ENCODE assay signal across 27 cellular contexts in the genomic region with DNA sequence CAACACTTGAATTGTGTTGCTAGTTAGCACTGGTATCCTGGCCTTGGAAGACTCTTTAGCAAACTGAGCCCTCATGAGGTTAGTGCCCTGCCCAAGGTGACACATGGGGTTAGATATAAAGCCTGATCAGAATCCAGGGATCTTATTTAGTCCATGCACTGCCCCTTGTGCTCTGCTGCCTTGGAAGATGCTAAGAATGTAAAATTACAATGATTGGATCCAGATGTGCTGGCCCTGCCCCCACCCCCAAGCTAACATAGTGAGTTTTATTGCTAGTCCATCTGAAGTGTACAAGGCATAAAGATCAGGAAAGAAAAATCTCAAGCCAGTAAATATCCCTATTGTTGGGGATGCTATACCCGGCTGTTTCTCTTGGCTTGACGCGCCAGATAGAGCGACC. TPM values are rescaled to one million over a fixed set of nuclear protein-coding genes. Genes with fewer than 3 reads are reported as not detected.
A peak's percentile ranks its signal among the peaks of the same experiment; 100 is the strongest.
DNase-seq lines count a peak whose midpoint lies in the region; ATAC-seq, FAIRE-seq and TF ChIP-seq lines count a peak whose summit lies in the region.
"Had no signal": no experiment of that assay in that cellular context is flagged by ENCODE, and none has a peak within 500 bp of the region (broad histone marks: within the 10 kb centered on the region; RNA-seq: fewer than 3 reads in every experiment).

No MANE protein-coding gene starts in this region.

- no peak overlapping the region for H2BK120ac ChIP-seq in H9 (ENCODE audit: low read depth, low read length, poor library complexity, severe bottlenecking)

- H3K4me3 ChIP-seq in fibroblast of lung (replicated peaks in 1 of 4; ENCODE audit: control extremely low read depth in 1 of 4, insufficient read depth in 1 of 4, low read depth in 3 of 4, low read length in 4 of 4) (no peak overlapping the region), small intestine (ENCODE audit: low read depth in 1 of 2, low read length in 2 of 2) (no peak overlapping the region)
- no peak overlapping the region for H3K4me3 ChIP-seq in naive thymus-derived CD4-positive, alpha-beta T cell (ENCODE audit: low read length)
- H3K4me3 ChIP-seq: HAP-1, MG63, prostate gland, tibial artery had no signal

- H3K27me3 ChIP-seq in H9 (ENCODE audit: insufficient read depth, low read length) (no peaks in the 10 kb centered on the region), fibroblast of lung (ENCODE audit: control insufficient read depth, insufficient read depth, low read length) (no peaks in the 10 kb centered on the region), small intestine (ENCODE audit: control insufficient read depth in 2 of 2, insufficient read depth in 2 of 2, low read length in 2 of 2) (no peaks in the 10 kb centered on the region)
- H3K27me3 ChIP-seq in naive thymus-derived CD4-positive, alpha-beta T cell (ENCODE audit: control insufficient read depth in 2 of 2, insufficient read depth in 2 of 2, low read length in 2 of 2), result no peaks in the 10 kb centered on the region
- H3K27me3 ChIP-seq: foreskin keratinocyte, MG63, neutrophil, tibial artery had no signal

- CTCF ChIA-PET in naive thymus-derived CD4-positive, alpha-beta T cell (lab: Charles Lee), result no interaction called here

- H3K9ac ChIP-seq in H9 (ENCODE audit: extremely low read depth, insufficient read length, low read length) (no peak overlapping the region), fibroblast of lung (ENCODE audit: insufficient read depth, low read length) (no peak overlapping the region)

- no peak overlapping the region for H2BK5ac ChIP-seq in H9 (ENCODE audit: insufficient read length, low read length)

- H2AFZ ChIP-seq in H9 (ENCODE audit: low read length), result no peak overlapping the region
- H2AFZ ChIP-seq in fibroblast of lung (ENCODE audit: low read length), result no peak overlapping the region

- H4K8ac ChIP-seq in H9 (replicated peaks; ENCODE audit: insufficient read length, low read depth, low read length), result no peak overlapping the region

- no peaks in the 10 kb centered on the region for H3K36me3 Mint-ChIP-seq in H9 (ENCODE audit: insufficient read depth in 1 of 3, low read depth in 3 of 3)
- no peaks in the 10 kb centered on the region for H3K36me3 Mint-ChIP-seq in naive thymus-derived CD4-positive, alpha-beta T cell
- H3K36me3 Mint-ChIP-seq: activated naive CD4-positive, alpha-beta T cell treated with anti-CD3 and anti-CD28 coated beads, Interleukin-2, amount 10 ng/mL, durations not matched to agents 7 days and 5 days; CD14-positive monocyte had no signal

- no peak overlapping the region for H3K56ac ChIP-seq in H9 (ENCODE audit: insufficient read length, low read depth, low read length)

- H3K4ac ChIP-seq in H9 (ENCODE audit: low read depth, low read length), result no peak overlapping the region

- no peaks in the 10 kb centered on the region for H3K79me1 ChIP-seq in H9 (ENCODE audit: insufficient read depth, low read depth, low read length, poor library complexity, severe bottlenecking)

- H3K18ac ChIP-seq in H9 (ENCODE audit: insufficient read length, low read depth, low read length), result no peak overlapping the region

- H2AK5ac ChIP-seq in H9 (ENCODE audit: insufficient read length, low read length), result no peak overlapping the region

- POLR2A ChIA-PET in naive thymus-derived CD4-positive, alpha-beta T cell (lab: Charles Lee), result no interaction called here

- TF ChIP-seq CTCF in H9 (conservative IDR thresholded peaks at IDR 0.05) (no peak), fibroblast of lung (conservative IDR thresholded peaks at IDR 0.05 in 1 of 2, IDR thresholded peaks at IDR 0.05 in 1 of 2; ENCODE audit: low read depth in 1 of 2, low read length in 2 of 2) (no peak)

- no peak overlapping the region for H2BK12ac ChIP-seq in H9 (ENCODE audit: insufficient read length, low read depth, low read length)

- H3T11ph ChIP-seq in H9 (ENCODE audit: low read length), result no peak overlapping the region

- intact Hi-C loops in naive thymus-derived CD4-positive, alpha-beta T cell (cut with micrococcal nuclease), result no loop called here

- H3K79me2 ChIP-seq in H9 (ENCODE audit: insufficient read depth, low read length), result no peaks in the 10 kb centered on the region
- H3K79me2 ChIP-seq in fibroblast of lung (ENCODE audit: control insufficient read depth, insufficient read depth, low read length), result peaks cover 2% of the 10 kb centered on the region

- DNase-seq in AG20443 (ENCODE audit: low spot score) (peak; percentile 47), H9 (no peak), fibroblast of lung (ENCODE audit: low read depth in 2 of 2) (peak in 1 of 2 donors; percentile 43), small intestine (peak; percentile 71), substantia nigra (lab: John Stamatoyannopoulos, UW) (no peak), GF-D8 (lab: John Stamatoyannopoulos, UW) (no peak)
- DNase-seq in naive thymus-derived CD4-positive, alpha-beta T cell, result no peak
- DNase-seq: activated CD4-positive, alpha-beta T cell treated with anti-CD3 and anti-CD28 coated beads, Interleukin-2, amount 10 ng/mL, durations not matched to agents 7 days and 5 days; activated naive CD4-positive, alpha-beta T cell treated with anti-CD3 and anti-CD28 coated beads, Interleukin-2, amount 10 ng/mL, durations not matched to agents 7 days and 5 days; activated T-cell treated with anti-CD3 and anti-CD28 coated beads, Interleukin-2, amount 50 U/mL, for 4 hours; amniotic stem cell; Calu3; DND-41; foreskin keratinocyte; KG1; kidney glomerular epithelial cell; NCI-H2029; NCI-H345; NCI-H774; stimulated activated naive CD4-positive, alpha-beta T cell treated with Interleukin-2 at 50 U/mL for 16 hours; T-helper 9 cell; tibial artery had no signal

- no peaks in the 10 kb centered on the region for H3K27me3 Mint-ChIP-seq in H9 (ENCODE audit: low read depth)
- H3K27me3 Mint-ChIP-seq in naive thymus-derived CD4-positive, alpha-beta T cell, result peaks cover 0 to 32% (median 11%) of the 10 kb centered on the region in 5 donors

- H3K36me3 ChIP-seq in fibroblast of lung (ENCODE audit: control insufficient read depth, insufficient read depth, low read length), result no peaks in the 10 kb centered on the region
- no peaks in the 10 kb centered on the region for H3K36me3 ChIP-seq in small intestine (ENCODE audit: control insufficient read depth in 2 of 2, insufficient read depth in 2 of 2, low read length in 2 of 2)
- no peaks in the 10 kb centered on the region for H3K36me3 ChIP-seq in naive thymus-derived CD4-positive, alpha-beta T cell (ENCODE audit: control insufficient read depth in 2 of 3, insufficient read depth in 3 of 3, low read length in 3 of 3)
- H3K36me3 ChIP-seq: HAP-1, MG63, neutrophil, prostate gland, tibial artery had no signal

- H2BK20ac ChIP-seq in H9 (ENCODE audit: low read depth, low read length, poor library complexity, severe bottlenecking), result no peak overlapping the region

- H2BK15ac ChIP-seq in H9 (ENCODE audit: low read depth, low read length), result no peak overlapping the region

- no peak overlapping the region for H4K91ac ChIP-seq in H9 (ENCODE audit: insufficient read length, low read depth, low read length)

- H3K4me1 ChIP-seq in H9 (ENCODE audit: insufficient read depth, low read length), result peaks cover 12% of the 10 kb centered on the region; the same call in 1 of the 2 replicates
- H3K4me1 ChIP-seq in fibroblast of lung (ENCODE audit: control insufficient read depth, extremely low read depth, insufficient read depth, low read length), result peaks cover 11% of the 10 kb centered on the region
- H3K4me1 ChIP-seq in small intestine (ENCODE audit: control insufficient read depth in 2 of 2, insufficient read depth in 1 of 2, low read depth in 1 of 2, low read length in 1 of 2), result peaks cover 5 to 10% of the 10 kb centered on the region in 2 donors
- H3K4me1 ChIP-seq in naive thymus-derived CD4-positive, alpha-beta T cell (ENCODE audit: control insufficient read depth in 2 of 2, insufficient read depth in 2 of 2, low read length in 2 of 2), result no peaks in the 10 kb centered on the region
- H3K4me1 ChIP-seq: foreskin keratinocyte, HAP-1, prostate gland had no signal

- no peak overlapping the region for H3K27ac ChIP-seq in H9 (ENCODE audit: insufficient read length, low read depth, low read length)
- no peak overlapping the region for H3K27ac ChIP-seq in fibroblast of lung (ENCODE audit: insufficient read depth, low read length)
- H3K27ac ChIP-seq in small intestine (ENCODE audit: low read depth in 1 of 2, low read length in 1 of 2), result no peak overlapping the region
- no peak overlapping the region for H3K27ac ChIP-seq in substantia nigra (ENCODE audit: low read depth, low read length, poor library complexity, severe bottlenecking)
- H3K27ac ChIP-seq in naive thymus-derived CD4-positive, alpha-beta T cell (ENCODE audit: low read depth, low read length), result no peak overlapping the region
- H3K27ac ChIP-seq: foreskin keratinocyte, neutrophil, prostate gland, tibial artery had no signal

- H3K9me3 ChIP-seq in H9 (ENCODE audit: control insufficient read depth, low read depth, low read length), result no peaks in the 10 kb centered on the region
- no peaks in the 10 kb centered on the region for H3K9me3 ChIP-seq in fibroblast of lung (ENCODE audit: control insufficient read depth, insufficient read depth, low read depth, low read length)
- H3K9me3 ChIP-seq in small intestine (ENCODE audit: control insufficient read depth, low read depth), result no peaks in the 10 kb centered on the region
- no peaks in the 10 kb centered on the region for H3K9me3 ChIP-seq in naive thymus-derived CD4-positive, alpha-beta T cell (ENCODE audit: control insufficient read depth in 2 of 3, low read length in 3 of 3)
- H3K9me3 ChIP-seq: HAP-1, MG63, neutrophil, prostate gland, tibial artery had no signal

- no peak for FAIRE-seq in small intestine (lab: Jason Lieb, UNC)

- H4K20me1 ChIP-seq in H9 (ENCODE audit: control insufficient read depth, insufficient read depth, insufficient read length), result no peaks in the 10 kb centered on the region
- no peaks in the 10 kb centered on the region for H4K20me1 ChIP-seq in fibroblast of lung (ENCODE audit: control insufficient read depth, extremely low read depth, insufficient read depth, low read length)

- ATAC-seq in naive thymus-derived CD4-positive, alpha-beta T cell, result no peak
- ATAC-seq: activated T-cell treated with anti-CD3 and anti-CD28 coated beads, Interleukin-2, amount 50 U/mL, for 4 hours; foreskin keratinocyte had no signal

- H3K14ac ChIP-seq in H9 (ENCODE audit: insufficient read depth, low read length), result no peak overlapping the region

- H3K9me3 Mint-ChIP-seq in H9, result no peaks in the 10 kb centered on the region
- H3K9me3 Mint-ChIP-seq in naive thymus-derived CD4-positive, alpha-beta T cell, result peaks cover 0 to 2% (median 0%) of the 10 kb centered on the region in 11 donors
- H3K9me3 Mint-ChIP-seq: activated CD4-positive, alpha-beta T cell treated with anti-CD3 and anti-CD28 coated beads, Interleukin-2, amount 10 ng/mL, durations not matched to agents 7 days and 5 days; activated naive CD4-positive, alpha-beta T cell treated with anti-CD3 and anti-CD28 coated beads, Interleukin-2, amount 10 ng/mL, durations not matched to agents 7 days and 5 days; activated T-cell treated with anti-CD3 and anti-CD28 coated beads, Interleukin-2, amount 50 U/mL, for 4 hours; CD14-positive monocyte had no signal

- H3K4me2 ChIP-seq in H9 (ENCODE audit: insufficient read depth, insufficient read length, low read length) (no peak overlapping the region), fibroblast of lung (ENCODE audit: extremely low read depth, insufficient read depth, low read length) (peak overlapping the region; percentile 45)

- no peak overlapping the region for H4K5ac ChIP-seq in H9 (ENCODE audit: insufficient read length, low read depth, low read length)

- no CpG with 5 or more reads among the region's 4 CpGs for WGBS in H9 (ENCODE audit: extremely low coverage, insufficient read length, low lambda C conversion rate)
- WGBS in small intestine, 3 donors, result 6 to 75% (median 67%) methylated on average over 4 of the region's 4 CpGs

- H3K4me3 Mint-ChIP-seq in H9, result no peak overlapping the region
- H3K4me3 Mint-ChIP-seq in naive thymus-derived CD4-positive, alpha-beta T cell, result no peak overlapping the region
- H3K4me3 Mint-ChIP-seq: activated CD4-positive, alpha-beta T cell treated with anti-CD3 and anti-CD28 coated beads, Interleukin-2, amount 10 ng/mL, durations not matched to agents 7 days and 5 days; activated naive CD4-positive, alpha-beta T cell treated with anti-CD3 and anti-CD28 coated beads, Interleukin-2, amount 10 ng/mL, durations not matched to agents 7 days and 5 days; activated T-cell treated with anti-CD3 and anti-CD28 coated beads, Interleukin-2, amount 50 U/mL, for 4 hours; CD14-positive monocyte had no signal

- no peaks in the 10 kb centered on the region for H3K23me2 ChIP-seq in H9 (ENCODE audit: insufficient read length, low read depth, low read length, poor library complexity, severe bottlenecking)

- H3K27ac Mint-ChIP-seq in H9, result peak overlapping the region in 2 of 3 experiments; percentile 16 to 63; a peak in 2 of 7 replicates
- no peak overlapping the region for H3K27ac Mint-ChIP-seq in naive thymus-derived CD4-positive, alpha-beta T cell
- H3K27ac Mint-ChIP-seq: activated CD4-positive, alpha-beta T cell treated with anti-CD3 and anti-CD28 coated beads, Interleukin-2, amount 10 ng/mL, durations not matched to agents 7 days and 5 days; activated naive CD4-positive, alpha-beta T cell treated with anti-CD3 and anti-CD28 coated beads, Interleukin-2, amount 10 ng/mL, durations not matched to agents 7 days and 5 days; CD14-positive monocyte had no signal

- H3K23ac ChIP-seq in H9 (ENCODE audit: insufficient read length, low read depth, low read length), result no peak overlapping the region

- H3K4me1 Mint-ChIP-seq in H9, result peaks cover 38 to 39% of the 10 kb centered on the region in 2 experiments
- no peaks in the 10 kb centered on the region for H3K4me1 Mint-ChIP-seq in naive thymus-derived CD4-positive, alpha-beta T cell
- H3K4me1 Mint-ChIP-seq: activated CD4-positive, alpha-beta T cell treated with anti-CD3 and anti-CD28 coated beads, Interleukin-2, amount 10 ng/mL, durations not matched to agents 7 days and 5 days; activated naive CD4-positive, alpha-beta T cell treated with anti-CD3 and anti-CD28 coated beads, Interleukin-2, amount 10 ng/mL, durations not matched to agents 7 days and 5 days; CD14-positive monocyte had no signal

RNA-seq across cellular contexts. Expression of a gene that starts 22.8 kb away (rescaled TPM):
- total RNA-seq in H9 (2021) (12.9 and 15.7 TPM in 2 replicates), fibroblast of lung (28.8 and 51.2 TPM in 2 replicates)
- polyA plus RNA-seq in fibroblast of lung (4.6 and 16.3 TPM in 2 replicates), small intestine (1 to 10 TPM; 8.4 to 8.9 (median 8.6) TPM)
- polyA plus RNA-seq in fibroblast of lung (2012), result 6.2 and 20.1 TPM in 2 replicates
- polyA minus RNA-seq in fibroblast of lung (ENCODE audit: low replicate concordance), result 23.1 and 94.7 TPM in 2 replicates
- total RNA-seq in naive thymus-derived CD4-positive, alpha-beta T cell, result 1 to 10 TPM in 1 of 5 experiments, under 1 TPM in 4; 0.53 to 1.6 (median 0.79) TPM
- polyA plus RNA-seq in naive thymus-derived CD4-positive, alpha-beta T cell, result not detected

Comparison
In these comparisons a context has a peak if more than half of its experiments do, and no peak if none do; other contexts are left out.
1. DNase-seq: peak in AG20443 (single experiment) and small intestine (single experiment); none in H9 (single experiment), substantia nigra (0 of 49), GF-D8 (single experiment) and naive thymus-derived CD4-positive, alpha-beta T cell (0 of 9).
2. H3K27ac Mint-ChIP-seq: peak in H9 (2 of 3); none in naive thymus-derived CD4-positive, alpha-beta T cell (0 of 9).